In genomic region chr18:48928787-48929186, GRCh38 we compare ENCODE assay signal across 7 cellular contexts. TPM values are rescaled to one million over a fixed set of nuclear protein-coding genes. Genes with fewer than 3 reads are reported as not detected.
DNase-seq lines count a peak whose midpoint lies in the region; ATAC-seq and TF ChIP-seq lines count a peak whose summit lies in the region.

No MANE protein-coding gene starts in this region.

- H2BK15ac ChIP-seq in neuronal stem cell (ENCODE audit: low read length): peak overlapping the region; percentile 54

- intact Hi-C loops in uterus (cut with DNase I; ENCODE audit: low total_unique reads): no loop called here

- peak overlapping the region; percentile 35 for H2BK12ac ChIP-seq in neuronal stem cell (ENCODE audit: low read length)

- no peak overlapping the region for H4K91ac ChIP-seq in neuronal stem cell (ENCODE audit: low read depth, low read length, poor library complexity)

- no peak overlapping the region for H4K8ac ChIP-seq in neuronal stem cell (ENCODE audit: low read depth, low read length)

- no peak for TF ChIP-seq POLR2A in uterus (IDR thresholded peaks at IDR 0.05)

- no peak overlapping the region for H3K4me2 ChIP-seq in neuronal stem cell (ENCODE audit: insufficient read depth, low read length, poor library complexity, severe bottlenecking)

- no peak for TF ChIP-seq CTCF in uterus (IDR thresholded peaks at IDR 0.05)

- no peak overlapping the region for H2AK5ac ChIP-seq in neuronal stem cell (ENCODE audit: low read depth, low read length)

- DNase-seq in NCI-H526 treated with DMSO at 0.1 percent for 48 hours (lab: John Stamatoyannopoulos, UW) (peak; percentile 93), neuronal stem cell (ENCODE audit: low spot score) (no peak), uterus (no peak)
- DNase-seq in activated CD8-positive, alpha-beta memory T cell treated with anti-CD3 and anti-CD28 coated beads, Interleukin-2, amount 50 U/mL, for 1 hour (ENCODE audit: extremely low read depth): peak; percentile 70

- H2BK5ac ChIP-seq in neuronal stem cell (ENCODE audit: low read length): no peak overlapping the region

- H3K18ac ChIP-seq in neuronal stem cell (ENCODE audit: low read length): peak overlapping the region; percentile 54

- peaks cover 5 to 27% of the 10 kb centered on the region in 2 donors for H3K4me1 ChIP-seq in esophagus (ENCODE audit: control insufficient read depth in 2 of 2, insufficient read depth in 2 of 2, low read length in 1 of 2)
- peaks cover 26 to 40% of the 10 kb centered on the region in 2 donors for H3K4me1 ChIP-seq in neuronal stem cell (ENCODE audit: control insufficient read depth in 2 of 2, insufficient read depth in 1 of 2, low read depth in 1 of 2, low read length in 2 of 2)
- H3K4me1 ChIP-seq in uterus: peaks cover 7 to 70% of the 10 kb centered on the region in 2 donors

- no peak overlapping the region for H2AFZ ChIP-seq in neuronal stem cell (ENCODE audit: low read length)

- H3K4me3 ChIP-seq in esophagus (ENCODE audit: low read depth in 1 of 2, low read length in 2 of 2): no peak overlapping the region
- no peak overlapping the region for H3K4me3 ChIP-seq in neuronal stem cell (ENCODE audit: low read length in 2 of 2)
- H3K4me3 ChIP-seq in uterus: no peak overlapping the region

- ATAC-seq in GM18873 (IDR thresholded peaks at IDR 0.05; ENCODE audit: low FRiP score, unreplicated experiment) (peak; percentile 79), HG03045 (IDR thresholded peaks at IDR 0.05; ENCODE audit: unreplicated experiment) (peak; percentile 86)

- no peaks in the 10 kb centered on the region for H3K9me3 ChIP-seq in esophagus (ENCODE audit: control insufficient read depth in 2 of 2, insufficient read depth in 1 of 2, low read depth in 1 of 2, low read length in 1 of 2)
- no peaks in the 10 kb centered on the region for H3K9me3 ChIP-seq in neuronal stem cell (replicated peaks in 1 of 2; ENCODE audit: control insufficient read depth in 2 of 2, insufficient read depth in 1 of 2, low read depth in 1 of 2, low read length in 2 of 2)
- H3K9me3 ChIP-seq in uterus: no peaks in the 10 kb centered on the region

- H2BK120ac ChIP-seq in neuronal stem cell (ENCODE audit: low read depth, low read length): no peak overlapping the region

- no peaks in the 10 kb centered on the region for H3K79me1 ChIP-seq in neuronal stem cell (ENCODE audit: low read depth, low read length)

- WGBS in esophagus, 2 donors: 11% methylated on average over 9 of the region's 9 CpGs
- WGBS in neuronal stem cell (ENCODE audit: extremely low coverage in 2 of 2, insufficient read length in 2 of 2, insufficient replicate concordance in 1 of 2), 2 donors: no CpG with 5 or more reads among the region's 9 CpGs

- H3K27ac ChIP-seq in esophagus (ENCODE audit: low read depth in 2 of 2, low read length in 1 of 2) (peak overlapping the region; percentile 40 to 72), neuronal stem cell (replicated peaks; ENCODE audit: low read length) (no peak overlapping the region), uterus (peak overlapping the region; percentile 26 to 91)

- H3K4ac ChIP-seq in neuronal stem cell (ENCODE audit: low read length): no peak overlapping the region

- H3K14ac ChIP-seq in neuronal stem cell (ENCODE audit: low read length): peak overlapping the region; percentile 10

- no peak overlapping the region for H3K23ac ChIP-seq in neuronal stem cell (ENCODE audit: low read depth, low read length, poor library complexity)

- no peaks in the 10 kb centered on the region for H3K36me3 ChIP-seq in esophagus (ENCODE audit: control insufficient read depth in 2 of 2, insufficient read depth in 2 of 2, low read length in 1 of 2)
- no peaks in the 10 kb centered on the region for H3K36me3 ChIP-seq in neuronal stem cell (replicated peaks in 1 of 2; ENCODE audit: control insufficient read depth in 2 of 2, insufficient read depth in 2 of 2, low read length in 2 of 2)
- no peaks in the 10 kb centered on the region for H3K36me3 ChIP-seq in uterus

- H3K9ac ChIP-seq in neuronal stem cell (ENCODE audit: low read depth, low read length, poor library complexity): no peak overlapping the region

- H3K27me3 ChIP-seq in esophagus (ENCODE audit: control insufficient read depth in 1 of 2, insufficient read depth in 2 of 2, low read length in 2 of 2) (no peaks in the 10 kb centered on the region), neuronal stem cell (ENCODE audit: control insufficient read depth in 3 of 3, insufficient read depth in 3 of 3, low read depth in 1 of 3, low read length in 3 of 3) (no peaks in the 10 kb centered on the region), uterus (no peaks in the 10 kb centered on the region)

RNA-seq across cellular contexts. Expression of gene SMAD7, which starts 22.0 kb away (rescaled TPM):
- 1 to 10 TPM; 3.5 to 4.4 TPM for polyA plus RNA-seq in esophagus
- 0.57 TPM for polyA plus RNA-seq in neuronal stem cell (2013, experiment 1 of 2)
- polyA plus RNA-seq in neuronal stem cell (2013, experiment 2 of 2): 0.79 TPM
- 10 to 100 TPM; 22.4 to 48.4 (median 29.3) TPM for total RNA-seq in uterus

Comparison
In these comparisons a context has a peak if more than half of its experiments do, and no peak if none do; other contexts are left out.
1. DNase-seq: peak in NCI-H526 treated with DMSO at 0.1 percent for 48 hours (single experiment) and activated CD8-positive, alpha-beta memory T cell treated with anti-CD3 and anti-CD28 coated beads, Interleukin-2, amount 50 U/mL, for 1 hour (single experiment); none in neuronal stem cell (single experiment) and uterus (0 of 2).